ENCODE assay signal across 2 cellular contexts in the genomic region with DNA sequence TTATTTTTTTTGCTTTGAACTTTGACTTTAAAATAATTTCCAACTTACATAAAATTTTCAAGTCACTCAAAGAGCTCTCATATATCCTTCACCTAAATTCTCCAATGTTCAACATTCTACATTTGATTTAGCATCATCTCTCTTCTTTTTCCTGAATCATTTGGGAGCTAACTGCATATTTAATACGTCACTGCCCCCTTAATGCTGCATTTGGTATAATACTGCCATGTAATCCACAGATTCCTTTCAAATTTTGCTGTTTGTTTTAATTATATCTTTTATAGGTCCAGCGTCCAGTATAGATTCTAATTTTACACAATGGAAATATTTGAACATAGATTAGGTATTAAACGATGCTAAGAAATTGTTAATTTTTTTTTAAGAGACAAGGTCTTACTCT.
TF ChIP-seq lines count a peak whose summit lies in the region.

No MANE protein-coding gene starts in this region.

TF ChIP-seq in SK-N-SH, 30 proteins besides CTCF, POLR2A, EP300 and RAD21 (continued from another document):
- TF ChIP-seq FOSL2 (IDR thresholded peaks at IDR 0.05; ENCODE audit: borderline replicate concordance, low read depth): no peak
- no peak for TF ChIP-seq RCOR1 (IDR thresholded peaks at IDR 0.05; ENCODE audit: low read length)
- no peak for TF ChIP-seq TAF1 (IDR thresholded peaks at IDR 0.05; ENCODE audit: borderline replicate concordance, low read depth, low read length)
- TF ChIP-seq RFX5 (IDR thresholded peaks at IDR 0.05; ENCODE audit: low read length): no peak

TF ChIP-seq in SK-N-SH treated with all-trans-retinoic acid at 6 μM for 48 hours, 23 proteins besides CTCF, POLR2A, EP300 and RAD21 (continued from another document):
- no peak for TF ChIP-seq ZC3H10 (CRISPR knock-in tag; IDR thresholded peaks at IDR 0.05)
- no peak for TF ChIP-seq ARNTL (CRISPR knock-in tag; IDR thresholded peaks at IDR 0.05; ENCODE audit: borderline replicate concordance, low read depth)
- no peak for TF ChIP-seq ESRRG (CRISPR knock-in tag; IDR thresholded peaks at IDR 0.05)
- no peak for TF ChIP-seq OSR1 (CRISPR knock-in tag; IDR thresholded peaks at IDR 0.05)
- no peak for TF ChIP-seq ZFP30 (CRISPR knock-in tag; IDR thresholded peaks at IDR 0.05)
